ENCODE assay signal across 33 cellular contexts in genomic region chrX:27660878-27661277, GRCh38.
"Had no signal": no experiment of that assay in that cellular context is flagged by ENCODE, and none has a peak within 500 bp of the region (broad histone marks: within the 10 kb centered on the region; RNA-seq: fewer than 3 reads in every experiment).

No MANE protein-coding gene starts in this region.

- H3K4me1 ChIP-seq: adrenal gland, ascending aorta, gastrocnemius medialis, pancreas, prostate gland, sigmoid colon, stomach, thyroid gland, upper lobe of left lung, vagina had no signal

- H3K36me3 ChIP-seq: adrenal gland, ascending aorta, gastrocnemius medialis, pancreas, prostate gland, sigmoid colon, stomach, thyroid gland, upper lobe of left lung, vagina had no signal

- H3K27ac Mint-ChIP-seq: activated CD4-positive, alpha-beta memory T cell treated with anti-CD3 and anti-CD28 coated beads for 36 hours; activated CD4-positive, alpha-beta T cell treated with anti-CD3 and anti-CD28 coated beads, Interleukin-2, amount 10 ng/mL, durations not matched to agents 24 days and 14 days; activated naive CD8-positive, alpha-beta T cell treated with anti-CD3 and anti-CD28 coated beads for 36 hours; activated T-cell treated with anti-CD3 and anti-CD28 coated beads, Interleukin-2, amount 50 U/mL, for 24 hours; activated T-helper 17 cell treated with anti-CD3 and anti-CD28 coated beads, Interleukin-2, amount 50 U/mL, for 72 hours; brain; naive thymus-derived CD4-positive, alpha-beta T cell; stimulated activated naive B cell treated with anti-CD40 and anti-IgM and Interleukin-4, amounts not matched to agents 10 μg/mL and 1 μg/mL and 100 μg/mL, for 72 hours had no signal

- H3K4me3 Mint-ChIP-seq: activated CD4-positive, alpha-beta memory T cell treated with anti-CD3 and anti-CD28 coated beads for 36 hours; activated CD4-positive, alpha-beta T cell treated with anti-CD3 and anti-CD28 coated beads, Interleukin-2, amount 10 ng/mL, durations not matched to agents 24 days and 14 days; activated naive CD8-positive, alpha-beta T cell treated with anti-CD3 and anti-CD28 coated beads for 36 hours; activated T-cell treated with anti-CD3 and anti-CD28 coated beads, Interleukin-2, amount 50 U/mL, for 24 hours; activated T-helper 17 cell treated with anti-CD3 and anti-CD28 coated beads, Interleukin-2, amount 50 U/mL, for 72 hours; brain; stimulated activated naive B cell treated with anti-CD40 and anti-IgM and Interleukin-4, amounts not matched to agents 10 μg/mL and 1 μg/mL and 100 μg/mL, for 72 hours had no signal

- ATAC-seq: activated T-helper 17 cell treated with anti-CD3 and anti-CD28 coated beads, Interleukin-2, amount 50 U/mL, for 72 hours; gastrocnemius medialis; left colon; naive thymus-derived CD4-positive, alpha-beta T cell; pancreas; stimulated activated naive B cell treated with anti-CD40 and anti-IgM and Interleukin-4, amounts not matched to agents 10 μg/mL and 1 μg/mL and 100 μg/mL, for 72 hours had no signal

- H3K9me3 ChIP-seq: adrenal gland, ascending aorta, gastrocnemius medialis, pancreas, prostate gland, sigmoid colon, stomach, thyroid gland, upper lobe of left lung, vagina had no signal

- H3K27me3 Mint-ChIP-seq: activated CD4-positive, alpha-beta memory T cell treated with anti-CD3 and anti-CD28 coated beads for 36 hours; activated CD4-positive, alpha-beta T cell treated with anti-CD3 and anti-CD28 coated beads, Interleukin-2, amount 10 ng/mL, durations not matched to agents 24 days and 14 days; activated naive CD8-positive, alpha-beta T cell treated with anti-CD3 and anti-CD28 coated beads for 36 hours; activated T-helper 17 cell treated with anti-CD3 and anti-CD28 coated beads, Interleukin-2, amount 50 U/mL, for 72 hours; brain; naive thymus-derived CD4-positive, alpha-beta T cell; stimulated activated naive B cell treated with anti-CD40 and anti-IgM and Interleukin-4, amounts not matched to agents 10 μg/mL and 1 μg/mL and 100 μg/mL, for 72 hours had no signal

- H3K4me2 ChIP-seq: hepatocyte, smooth muscle cell had no signal

- DNase-seq: activated CD4-positive, alpha-beta memory T cell treated with anti-CD3 and anti-CD28 coated beads for 36 hours; activated CD4-positive, alpha-beta T cell treated with anti-CD3 and anti-CD28 coated beads, Interleukin-2, amount 10 ng/mL, durations not matched to agents 24 days and 14 days; activated CD4-positive, CD25-positive, alpha-beta regulatory T cell treated with anti-CD3 and anti-CD28 coated beads, Interleukin-2, amount 50 U/mL, for 72 hours; activated CD8-positive, alpha-beta memory T cell treated with anti-CD3 and anti-CD28 coated beads, Interleukin-2, amount 50 U/mL, for 48 hours; activated naive CD4-positive, alpha-beta T cell treated with Interleukin-2 at 50 U/mL for 16 hours; activated naive CD8-positive, alpha-beta T cell treated with anti-CD3 and anti-CD28 coated beads for 36 hours; activated T-cell treated with anti-CD3 and anti-CD28 coated beads, Interleukin-2, amount 50 U/mL, for 24 hours; adrenal gland; effector memory CD4-positive, alpha-beta T cell; gastrocnemius medialis; left colon; mammary epithelial cell; midbrain; naive thymus-derived CD4-positive, alpha-beta T cell; retina; stimulated activated CD4-positive, alpha-beta T cell treated with anti-CD3 and anti-CD28 coated beads, Interleukin-1b, Interleukin-23, amount 100 ng/mL, for 48 hours; stimulated activated CD4-positive, alpha-beta T cell treated with anti-CD3 and anti-CD28 coated beads, Interleukin-4, amount 100 ng/mL, for 4 hours; stimulated activated naive B cell treated with anti-CD40 and anti-IgM and Interleukin-4, amounts not matched to agents 10 μg/mL and 1 μg/mL and 100 μg/mL, for 72 hours; stomach; thyroid gland; upper lobe of left lung had no signal

- H2AFZ ChIP-seq: hepatocyte had no signal

- H3K79me2 ChIP-seq: hepatocyte had no signal

- H3K4me1 Mint-ChIP-seq: activated CD4-positive, alpha-beta T cell treated with anti-CD3 and anti-CD28 coated beads, Interleukin-2, amount 10 ng/mL, durations not matched to agents 24 days and 14 days; activated naive CD8-positive, alpha-beta T cell treated with anti-CD3 and anti-CD28 coated beads for 36 hours; activated T-helper 17 cell treated with anti-CD3 and anti-CD28 coated beads, Interleukin-2, amount 50 U/mL, for 72 hours; naive thymus-derived CD4-positive, alpha-beta T cell; stimulated activated naive B cell treated with anti-CD40 and anti-IgM and Interleukin-4, amounts not matched to agents 10 μg/mL and 1 μg/mL and 100 μg/mL, for 72 hours had no signal

- H3K4me3 ChIP-seq: adrenal gland, ascending aorta, coronary artery, dorsolateral prefrontal cortex, gastrocnemius medialis, hepatocyte, pancreas, prostate gland, sigmoid colon, smooth muscle cell, stomach, thyroid gland, upper lobe of left lung, vagina had no signal

- H3K36me3 Mint-ChIP-seq: activated CD4-positive, alpha-beta memory T cell treated with anti-CD3 and anti-CD28 coated beads for 36 hours; activated naive CD8-positive, alpha-beta T cell treated with anti-CD3 and anti-CD28 coated beads for 36 hours; brain; naive thymus-derived CD4-positive, alpha-beta T cell; stimulated activated naive B cell treated with anti-CD40 and anti-IgM and Interleukin-4, amounts not matched to agents 10 μg/mL and 1 μg/mL and 100 μg/mL, for 72 hours had no signal

- FAIRE-seq: keratinocyte, pancreas had no signal

- H3K27ac ChIP-seq: adrenal gland, ascending aorta, coronary artery, dorsolateral prefrontal cortex, gastrocnemius medialis, hepatocyte, pancreas, prostate gland, sigmoid colon, stomach, thyroid gland, upper lobe of left lung, vagina had no signal

- H3K27me3 ChIP-seq: adrenal gland, ascending aorta, gastrocnemius medialis, hepatocyte, sigmoid colon, stomach, thyroid gland, upper lobe of left lung, vagina had no signal

- H3K9me3 Mint-ChIP-seq: activated CD4-positive, alpha-beta memory T cell treated with anti-CD3 and anti-CD28 coated beads for 36 hours; activated CD4-positive, alpha-beta T cell treated with anti-CD3 and anti-CD28 coated beads, Interleukin-2, amount 10 ng/mL, durations not matched to agents 24 days and 14 days; activated naive CD8-positive, alpha-beta T cell treated with anti-CD3 and anti-CD28 coated beads for 36 hours; activated T-helper 17 cell treated with anti-CD3 and anti-CD28 coated beads, Interleukin-2, amount 50 U/mL, for 72 hours; brain had no signal
